Comparison of ENCODE assay signal across 14 cellular contexts in the genomic region with DNA sequence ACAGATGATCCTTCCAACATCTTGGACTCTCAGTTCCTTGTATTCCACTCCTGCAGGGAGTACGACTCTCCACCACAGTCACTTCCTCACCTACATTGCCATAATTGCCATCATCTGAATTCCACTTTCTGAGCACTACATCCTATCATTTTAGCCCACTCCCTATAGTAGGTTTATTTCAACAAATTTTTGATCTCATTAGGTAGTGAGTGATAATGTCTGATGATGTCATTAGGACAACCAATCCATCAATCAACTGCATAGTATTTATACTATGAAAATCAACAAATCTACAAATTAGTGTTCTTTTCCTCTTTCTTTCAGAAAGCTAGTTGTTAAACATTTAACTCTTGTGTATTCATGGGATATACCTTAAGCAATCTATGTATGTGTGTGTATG. TPM values are rescaled to one million over a fixed set of nuclear protein-coding genes. Genes with fewer than 3 reads are reported as not detected.
DNase-seq lines count a peak whose midpoint lies in the region; TF ChIP-seq lines count a peak whose summit lies in the region.
"Had no signal": no experiment of that assay in that cellular context is flagged by ENCODE, and none has a peak within 500 bp of the region (broad histone marks: within the 10 kb centered on the region; RNA-seq: fewer than 3 reads in every experiment).

No MANE protein-coding gene starts in this region.

- BruUV-seq in MCF 10A (replicated peaks; lab: Mats Ljungman, UMichigan) (no TSS peak), OCI-LY7 (replicated peaks; lab: Mats Ljungman, UMichigan) (no TSS peak)

- H3K9me3 Mint-ChIP-seq in MCF 10A (ENCODE audit: unreplicated experiment) = no peaks in the 10 kb centered on the region

- H3K27me3 ChIP-seq in breast epithelium (no peaks in the 10 kb centered on the region), Peyer's patch (no peaks in the 10 kb centered on the region)

- H3K4me1 ChIP-seq in breast epithelium (no peaks in the 10 kb centered on the region), HEK293 (ENCODE audit: control insufficient read depth, insufficient read depth, low read length) (no peaks in the 10 kb centered on the region; the same call in 1 of the 2 replicates), OCI-LY7 (ENCODE audit: insufficient read depth, low read length, poor library complexity, severe bottlenecking) (peaks cover 18% of the 10 kb centered on the region), Peyer's patch (no peaks in the 10 kb centered on the region)
- H3K4me1 ChIP-seq: A549, Caco-2 had no signal

- peaks cover 12% of the 10 kb centered on the region for H3K4me1 Mint-ChIP-seq in MCF 10A (ENCODE audit: insufficient read depth, unreplicated experiment)

- H3K27me3 Mint-ChIP-seq in MCF 10A (ENCODE audit: insufficient read depth, unreplicated experiment) = no peaks in the 10 kb centered on the region

- H3K27ac Mint-ChIP-seq in MCF 10A (ENCODE audit: low read depth, unreplicated experiment) = peak overlapping the region; percentile 17
- H3K27ac Mint-ChIP-seq: CD14-positive monocyte had no signal

- H3K27ac ChIP-seq in breast epithelium (no peak overlapping the region), HEK293 (ENCODE audit: extremely low read depth, low read depth, low read length) (no peak overlapping the region), OCI-LY7 (ENCODE audit: low read depth, low read length, poor library complexity, severe bottlenecking) (peak overlapping the region; percentile 54), Peyer's patch (no peak overlapping the region)
- H3K27ac ChIP-seq: A549, SK-N-MC had no signal

- H3K4me3 Mint-ChIP-seq in MCF 10A (ENCODE audit: unreplicated experiment) = no peak overlapping the region
- H3K4me3 Mint-ChIP-seq: CD14-positive monocyte had no signal

- no peaks in the 10 kb centered on the region for H3K79me2 ChIP-seq in OCI-LY7 (ENCODE audit: insufficient read depth, low read depth, low read length)

- H3K4me2 ChIP-seq in OCI-LY7 (ENCODE audit: low read length) = peak overlapping the region; percentile 57

- DNase-seq in MCF 10A (ENCODE audit: unreplicated experiment) = no peak
- no peak for DNase-seq in breast epithelium (ENCODE audit: low spot score in 2 of 2)
- no peak for DNase-seq in OCI-LY7 (ENCODE audit: low spot score)
- no peak for DNase-seq in Peyer's patch
- DNase-seq in NCI-H526 treated with DMSO at 0.1 percent for 48 hours (lab: John Stamatoyannopoulos, UW) = no peak
- no peak for DNase-seq in stimulated activated CD4-positive, alpha-beta T cell treated with anti-CD3 and anti-CD28 coated beads, Interleukin-4, amount 100 ng/mL, for 1 hour
- DNase-seq: DMS153, NCI-H510A, Right ventricle myocardium superior had no signal

- POLR2A ChIA-PET in MCF 10A (lab: Yijun Ruan, JAX) (interaction anchor here (0.8 to 1.0 kb wide), 2 partner anchors 16 to 169 kb away, joined by 3 to 4 read pairs; no protein-coding TSS in a partner anchor), HEK293 (lab: Yijun Ruan, JAX) (interaction anchor here (0.9 kb wide), 1 partner anchor 14 kb away, joined by 3 read pairs; a partner anchor contains a TSS), OCI-LY7 (lab: Charles Lee) (no interaction called here)

- no peaks in the 10 kb centered on the region for H3K9me2 ChIP-seq in OCI-LY7 (ENCODE audit: insufficient read depth, low read length)

- no peaks in the 10 kb centered on the region for H4K20me1 ChIP-seq in OCI-LY7 (ENCODE audit: insufficient read depth, low read length)

- peak overlapping the region; percentile 53; the same call in 1 of the 2 replicates for H2AFZ ChIP-seq in OCI-LY7 (ENCODE audit: low read length)

- no peaks in the 10 kb centered on the region for H3K9me3 ChIP-seq in breast epithelium
- no peaks in the 10 kb centered on the region for H3K9me3 ChIP-seq in HEK293 (ENCODE audit: control insufficient read depth, insufficient read depth, low read depth, low read length)
- H3K9me3 ChIP-seq in OCI-LY7 (ENCODE audit: low read length) = no peaks in the 10 kb centered on the region
- no peaks in the 10 kb centered on the region for H3K9me3 ChIP-seq in Peyer's patch
- H3K9me3 ChIP-seq: Caco-2 had no signal

- H3K36me3 ChIP-seq in breast epithelium (no peaks in the 10 kb centered on the region), HEK293 (ENCODE audit: control insufficient read depth in 2 of 2, insufficient read depth in 1 of 2, low read length in 2 of 2) (no peaks in the 10 kb centered on the region), OCI-LY7 (ENCODE audit: insufficient read depth, low read length) (no peaks in the 10 kb centered on the region), Peyer's patch (no peaks in the 10 kb centered on the region)

- TF ChIP-seq POLR2A in breast epithelium (IDR thresholded peaks at IDR 0.05) (no peak), Peyer's patch (IDR thresholded peaks at IDR 0.05) (no peak)

- TF ChIP-seq CTCF in MCF 10A (IDR thresholded peaks at IDR 0.05; ENCODE audit: unreplicated experiment) (no peak), breast epithelium (IDR thresholded peaks at IDR 0.05) (no peak), HEK293 (tag by site-specific recombination; IDR thresholded peaks at IDR 0.05) (no peak), OCI-LY7 (conservative IDR thresholded peaks at IDR 0.05; ENCODE audit: low read length) (no peak), Peyer's patch (IDR thresholded peaks at IDR 0.05) (no peak)

- intact Hi-C loops in MCF 10A (cut with micrococcal nuclease) (loop anchor here (1.0 to 5.0 kb wide), 6 partner anchors 115 to 360 kb away; no protein-coding TSS in a partner anchor), breast epithelium (cut with DNase I; ENCODE audit: low total_unique reads) (no loop called here), OCI-LY7 (cut with micrococcal nuclease; ENCODE audit: unreplicated experiment) (loop anchor here (5.0 to 10.0 kb wide), 3 partner anchors 188 to 1029 kb away; a partner anchor contains a TSS)

- CTCF ChIA-PET in MCF 10A (lab: Yijun Ruan, JAX) = interaction anchor here (0.6 to 6.4 kb wide), 22 partner anchors 8 to 1107 kb away, joined by 3 to 81 read pairs (median 4); a partner anchor contains a TSS
- CTCF ChIA-PET in HEK293 (lab: Yijun Ruan, JAX) = interaction anchor here (0.7 to 2.8 kb wide), 12 partner anchors 9 to 1964 kb away, joined by 3 to 9 read pairs (median 4); a partner anchor contains a TSS
- CTCF ChIA-PET in OCI-LY7 (lab: Charles Lee; ENCODE audit: unreplicated experiment) = no interaction called here

- H3K4me3 ChIP-seq in breast epithelium (no peak overlapping the region), HEK293 (ENCODE audit: low read depth, low read length) (no peak overlapping the region), OCI-LY7 (ENCODE audit: low read depth, low read length, poor library complexity, severe bottlenecking) (no peak overlapping the region), Peyer's patch (no peak overlapping the region)
- H3K4me3 ChIP-seq: A549, SK-N-MC had no signal

- H3K36me3 Mint-ChIP-seq in MCF 10A (ENCODE audit: insufficient read depth, unreplicated experiment) = no peaks in the 10 kb centered on the region
- H3K36me3 Mint-ChIP-seq: CD14-positive monocyte had no signal

TF ChIP-seq in HEK293, 187 proteins besides CTCF, POLR2A, EP300 and RAD21:
- TF ChIP-seq, protein P1, sequence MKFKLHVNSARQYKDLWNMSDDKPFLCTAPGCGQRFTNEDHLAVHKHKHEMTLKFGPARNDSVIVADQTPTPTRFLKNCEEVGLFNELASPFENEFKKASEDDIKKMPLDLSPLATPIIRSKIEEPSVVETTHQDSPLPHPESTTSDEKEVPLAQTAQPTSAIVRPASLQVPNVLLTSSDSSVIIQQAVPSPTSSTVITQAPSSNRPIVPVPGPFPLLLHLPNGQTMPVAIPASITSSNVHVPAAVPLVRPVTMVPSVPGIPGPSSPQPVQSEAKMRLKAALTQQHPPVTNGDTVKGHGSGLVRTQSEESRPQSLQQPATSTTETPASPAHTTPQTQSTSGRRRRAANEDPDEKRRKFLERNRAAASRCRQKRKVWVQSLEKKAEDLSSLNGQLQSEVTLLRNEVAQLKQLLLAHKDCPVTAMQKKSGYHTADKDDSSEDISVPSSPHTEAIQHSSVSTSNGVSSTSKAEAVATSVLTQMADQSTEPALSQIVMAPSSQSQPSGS (tag by site-specific recombination; IDR thresholded peaks at IDR 0.05; ENCODE audit: low read depth) = peak; percentile 44; the same call in 1 of the 2 replicates
- TF ChIP-seq ZNF239 (tag by site-specific recombination; IDR thresholded peaks at IDR 0.05) (no peak), ZBTB17 (tag by site-specific recombination; IDR thresholded peaks at IDR 0.05) (peak; percentile 73), ZBTB7A (tag by site-specific recombination; IDR thresholded peaks at IDR 0.05; ENCODE audit: low read depth) (no peak), ZNF146 (tag by site-specific recombination; IDR thresholded peaks at IDR 0.05) (no peak), ZNF596 (tag by site-specific recombination; IDR thresholded peaks at IDR 0.05) (no peak), KLF1 (tag by site-specific recombination; IDR thresholded peaks at IDR 0.05) (no peak)
TF ChIP-seq in HEK293: peak in this region for 2.

RNA-seq across cellular contexts. Expression of a gene that starts 13.7 kb away (rescaled TPM):
- total RNA-seq in MCF 10A (2022) = 92.9 and 113 TPM in 2 replicates
- total RNA-seq in breast epithelium = 10 to 100 TPM; 40.3 to 72.9 (median 46.2) TPM
- 41.4 and 44.9 TPM in 2 replicates for total RNA-seq in OCI-LY7 (2014; rRNA removed; shearing (Covaris generic))
- total RNA-seq in OCI-LY7 (2022) = 129 TPM in 2 replicates
- 100 to 1,000 TPM in 1 of 4 donors, 10 to 100 TPM in 3; 30.5 to 108 (median 56.4) TPM for total RNA-seq in Peyer's patch

RNA-seq across cellular contexts. Expression of a gene that starts 51.7 kb away (rescaled TPM):
- total RNA-seq in MCF 10A (2022) (4.2 and 4.7 TPM in 2 replicates), breast epithelium (10 to 100 TPM; 18.7 to 35.4 (median 24.6) TPM), OCI-LY7 (2022) (14.2 and 15.5 TPM in 2 replicates), Peyer's patch (10 to 100 TPM; 18.5 to 21.4 (median 20.0) TPM)
- 9.6 and 11.9 TPM in 2 replicates for total RNA-seq in OCI-LY7 (2014; rRNA removed; shearing (Covaris generic))
